ENCODE assay signal across 9 cellular contexts in genomic region chrX:119067023-119067739, GRCh38. TPM values are rescaled to one million over a fixed set of nuclear protein-coding genes. Genes with fewer than 3 reads are reported as not detected.
A peak's percentile ranks its signal among the peaks of the same experiment; 100 is the strongest.
DNase-seq lines count a peak whose midpoint lies in the region; TF ChIP-seq lines count a peak whose summit lies in the region.
"Had no signal": no experiment of that assay in that cellular context is flagged by ENCODE, and none has a peak within 500 bp of the region (broad histone marks: within the 10 kb centered on the region; RNA-seq: fewer than 3 reads in every experiment).

No MANE protein-coding gene starts in this region.

- H3K4me1 Mint-ChIP-seq in brain: peaks cover 5% of the 10 kb centered on the region
- H3K4me1 Mint-ChIP-seq: activated naive CD8-positive, alpha-beta T cell treated with anti-CD3 and anti-CD28 coated beads, Interleukin-2, amount 10 ng/mL, durations not matched to agents 7 days and 5 days had no signal

- H3K4me3 Mint-ChIP-seq in brain: no peak overlapping the region
- H3K4me3 Mint-ChIP-seq: activated naive CD8-positive, alpha-beta T cell treated with anti-CD3 and anti-CD28 coated beads, Interleukin-2, amount 10 ng/mL, durations not matched to agents 7 days and 5 days had no signal

- TF ChIP-seq CTCF in LNCAP (IDR thresholded peaks at IDR 0.05) (peak; percentile 60), brain (conservative IDR thresholded peaks at IDR 0.05) (peak; percentile 70 to 72)

- H3K9me3 Mint-ChIP-seq in brain: peaks cover 0 to 5% (median 0%) of the 10 kb centered on the region in 5 experiments
- H3K9me3 Mint-ChIP-seq: activated naive CD8-positive, alpha-beta T cell treated with anti-CD3 and anti-CD28 coated beads, Interleukin-2, amount 10 ng/mL, durations not matched to agents 7 days and 5 days had no signal

- DNase-seq in DMS153 (lab: John Stamatoyannopoulos, UW) (peak; percentile 0), DMS153 treated with DMSO at 0.1 percent for 48 hours (lab: John Stamatoyannopoulos, UW; ENCODE audit: unreplicated experiment) (no peak), SKM-1 treated with dmso at 0.1 percent for 144 hours (lab: John Stamatoyannopoulos, UW; ENCODE audit: unreplicated experiment) (peak; percentile 13), iris pigment epithelial cell (ENCODE audit: low read depth) (peak; percentile 53)
- DNase-seq in stimulated activated CD4-positive, alpha-beta T cell treated with anti-CD3 and anti-CD28 coated beads, Interleukin-1b, Interleukin-23, amount 100 ng/mL, for 48 hours: peak; percentile 43
- DNase-seq in NK-92 treated with Interleukin-12 subunit alpha and Interleukin-12 subunit beta, amount 100 ng/mL, for 24 hours (lab: John Stamatoyannopoulos, UW): no peak
- DNase-seq: activated naive CD8-positive, alpha-beta T cell treated with anti-CD3 and anti-CD28 coated beads, Interleukin-2, amount 10 ng/mL, durations not matched to agents 7 days and 5 days had no signal

- H3K27me3 Mint-ChIP-seq in brain: peaks cover 3% of the 10 kb centered on the region
- H3K27me3 Mint-ChIP-seq: activated naive CD8-positive, alpha-beta T cell treated with anti-CD3 and anti-CD28 coated beads, Interleukin-2, amount 10 ng/mL, durations not matched to agents 7 days and 5 days had no signal

- no peak overlapping the region for H3K27ac Mint-ChIP-seq in brain
- H3K27ac Mint-ChIP-seq: activated naive CD8-positive, alpha-beta T cell treated with anti-CD3 and anti-CD28 coated beads, Interleukin-2, amount 10 ng/mL, durations not matched to agents 7 days and 5 days had no signal

- no peaks in the 10 kb centered on the region for H3K36me3 Mint-ChIP-seq in brain
- H3K36me3 Mint-ChIP-seq: activated naive CD8-positive, alpha-beta T cell treated with anti-CD3 and anti-CD28 coated beads, Interleukin-2, amount 10 ng/mL, durations not matched to agents 7 days and 5 days had no signal

RNA-seq across cellular contexts. Expression of gene CT47C1, which starts 5.6 kb away (rescaled TPM):
- polyA plus RNA-seq in brain (ENCODE audit: insufficient read depth, low read depth, low replicate concordance): not detected

Comparison
In these comparisons a context has a peak if more than half of its experiments do, and no peak if none do; other contexts are left out.
1. DNase-seq: peak in DMS153 (single experiment), SKM-1 treated with dmso at 0.1 percent for 144 hours (single experiment), iris pigment epithelial cell (single experiment) and stimulated activated CD4-positive, alpha-beta T cell treated with anti-CD3 and anti-CD28 coated beads, Interleukin-1b, Interleukin-23, amount 100 ng/mL, for 48 hours (single experiment); none in DMS153 treated with DMSO at 0.1 percent for 48 hours (single experiment) and NK-92 treated with Interleukin-12 subunit alpha and Interleukin-12 subunit beta, amount 100 ng/mL, for 24 hours (single experiment).